Comparison of ENCODE assay signal across 27 cellular contexts in the genomic region with DNA sequence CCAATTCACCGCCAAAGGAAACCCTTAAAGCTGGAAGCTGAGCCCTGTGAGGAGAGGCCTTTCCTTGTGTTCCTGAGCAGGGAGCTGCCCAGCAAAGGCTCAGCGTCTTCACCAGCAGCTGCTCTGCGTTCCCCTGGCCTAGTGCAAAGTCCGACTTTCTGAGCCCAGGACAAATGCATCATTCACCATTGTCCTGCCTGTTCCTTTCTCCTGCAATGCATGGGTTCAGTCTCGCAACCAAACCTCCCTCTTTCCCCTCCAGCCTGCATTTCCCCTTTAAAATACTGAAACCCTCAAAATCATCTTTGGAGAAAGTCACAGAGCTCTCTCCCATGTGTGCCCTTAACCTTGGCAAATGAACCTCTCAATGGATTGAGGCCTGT. TPM values are rescaled to one million over a fixed set of nuclear protein-coding genes. Genes with fewer than 3 reads are reported as not detected.
DNase-seq lines count a peak whose midpoint lies in the region; ATAC-seq, FAIRE-seq and TF ChIP-seq lines count a peak whose summit lies in the region.
"Had no signal": no experiment of that assay in that cellular context is flagged by ENCODE, and none has a peak within 500 bp of the region (broad histone marks: within the 10 kb centered on the region; RNA-seq: fewer than 3 reads in every experiment).

No MANE protein-coding gene starts in this region.

- H3K27ac ChIP-seq in HepG2 (ENCODE audit: extremely low read length, insufficient read depth, low read length), result peak overlapping the region; percentile 49
- H3K27ac ChIP-seq in right lobe of liver, result no peak overlapping the region
- H3K27ac ChIP-seq in Peyer's patch, result no peak overlapping the region
- no peak overlapping the region for H3K27ac ChIP-seq in kidney (ENCODE audit: low read depth in 2 of 2, low read length in 2 of 2)
- H3K27ac ChIP-seq in H9 (ENCODE audit: insufficient read length, low read depth, low read length), result no peak overlapping the region
- H3K27ac ChIP-seq: adrenal gland, C4-2B, ovary, SJCRH30 had no signal

- no peaks in the 10 kb centered on the region; a peak in 1 of 5 replicates for H3K27me3 ChIP-seq in HepG2 (ENCODE audit: control insufficient read depth in 1 of 2, insufficient read depth in 2 of 2, low read length in 2 of 2)
- no peaks in the 10 kb centered on the region for H3K27me3 ChIP-seq in right lobe of liver
- no peaks in the 10 kb centered on the region for H3K27me3 ChIP-seq in Peyer's patch
- no peaks in the 10 kb centered on the region for H3K27me3 ChIP-seq in H9 (ENCODE audit: insufficient read depth, low read length)
- H3K27me3 ChIP-seq: adrenal gland, ovary, SJCRH30 had no signal

- in situ Hi-C loops in HepG2 (cut with HindIII; ENCODE audit: extremely low pct_ligation_motif_present, low pct_unique_long_range_greater_than_20kb), result no loop called here

- no peak overlapping the region for H3K56ac ChIP-seq in H9 (ENCODE audit: insufficient read length, low read depth, low read length)

- CTCF ChIA-PET in HepG2 (lab: Yijun Ruan, JAX; ENCODE audit: low intra/inter-chr PET ratio, low total read pairs), result no interaction called here

- no peak overlapping the region for H3K4ac ChIP-seq in H9 (ENCODE audit: low read depth, low read length)

- H3K4me1 Mint-ChIP-seq in H9 (peaks cover 15 to 26% of the 10 kb centered on the region in 2 experiments), T-helper 17 cell (peaks cover 17% of the 10 kb centered on the region)
- H3K4me1 Mint-ChIP-seq in activated T-cell treated with anti-CD3 and anti-CD28 coated beads, Interleukin-2, amount 50 U/mL, for 72 hours (ENCODE audit: low read depth), result peaks cover 29% of the 10 kb centered on the region

- TF ChIP-seq EP300 in HepG2 (IDR thresholded peaks at IDR 0.05; ENCODE audit: low read depth in 2 of 2, low read length in 2 of 2) (0 out of 4 replicates have a peak, but pooled peaks of 1 of the 2 experiments have one; percentile 16), HepG2 (CRISPR knock-in tag; IDR thresholded peaks at IDR 0.05; ENCODE audit: borderline replicate concordance) (no peak)

- H3K9ac ChIP-seq in HepG2 (ENCODE audit: insufficient read depth, low read depth, low read length), result peak overlapping the region; percentile 52; the same call in 1 of the 2 replicates
- H3K9ac ChIP-seq in kidney (ENCODE audit: low read length in 2 of 2), result no peak overlapping the region
- H3K9ac ChIP-seq in H9 (ENCODE audit: extremely low read depth, insufficient read length, low read length), result no peak overlapping the region

- H3K4me2 ChIP-seq in HepG2 (ENCODE audit: low read depth, low read length) (peak overlapping the region; percentile 60), H9 (ENCODE audit: insufficient read depth, insufficient read length, low read length) (no peak overlapping the region)

- TF ChIP-seq RAD21 in HepG2 (CRISPR knock-in tag; IDR thresholded peaks at IDR 0.05), result no peak

- H3K9me3 ChIP-seq in HepG2 (ENCODE audit: low read length) (no peaks in the 10 kb centered on the region), right lobe of liver (no peaks in the 10 kb centered on the region), Peyer's patch (no peaks in the 10 kb centered on the region), kidney (ENCODE audit: control insufficient read depth in 1 of 2, low read length in 2 of 2) (no peaks in the 10 kb centered on the region), H9 (ENCODE audit: control insufficient read depth, low read depth, low read length) (no peaks in the 10 kb centered on the region), T-helper 17 cell (ENCODE audit: control insufficient read depth, low read length, poor library complexity, severe bottlenecking) (no peaks in the 10 kb centered on the region)
- H3K9me3 ChIP-seq: adrenal gland, ovary, SJCRH30 had no signal

- H3K18ac ChIP-seq in H9 (ENCODE audit: insufficient read length, low read depth, low read length), result no peak overlapping the region

- H3T11ph ChIP-seq in H9 (ENCODE audit: low read length), result no peak overlapping the region

- peaks cover 3% of the 10 kb centered on the region; the same call in 1 of the 2 replicates for H3K27me3 Mint-ChIP-seq in H9 (ENCODE audit: low read depth)
- H3K27me3 Mint-ChIP-seq in T-helper 17 cell, result no peaks in the 10 kb centered on the region
- H3K27me3 Mint-ChIP-seq in activated T-cell treated with anti-CD3 and anti-CD28 coated beads, Interleukin-2, amount 50 U/mL, for 72 hours (ENCODE audit: low read depth), result peaks cover 4% of the 10 kb centered on the region

- no TSS peak for BruUV-seq in HepG2 (replicated peaks; lab: Mats Ljungman, UMichigan)

- H3K36me3 Mint-ChIP-seq in H9 (ENCODE audit: insufficient read depth in 1 of 3, low read depth in 3 of 3) (peaks cover 0 to 7% (median 1%) of the 10 kb centered on the region in 3 experiments; a peak in 3 of 7 replicates), T-helper 17 cell (ENCODE audit: low read depth) (no peaks in the 10 kb centered on the region)
- H3K36me3 Mint-ChIP-seq in activated T-cell treated with anti-CD3 and anti-CD28 coated beads, Interleukin-2, amount 50 U/mL, for 72 hours (ENCODE audit: insufficient read depth in 2 of 2), result no peaks in the 10 kb centered on the region

- FAIRE-seq in HepG2 (lab: Jason Lieb, UNC) (peak; percentile 95), kidney (lab: Jason Lieb, UNC) (no peak)
- FAIRE-seq: frontal cortex, GM12892, keratinocyte had no signal

- TF ChIP-seq CTCF in HepG2 (CRISPR knock-in tag; IDR thresholded peaks at IDR 0.05) (no peak), right lobe of liver (IDR thresholded peaks at IDR 0.05) (no peak), Peyer's patch (IDR thresholded peaks at IDR 0.05) (no peak), kidney (IDR thresholded peaks at IDR 0.05; ENCODE audit: borderline replicate concordance, extremely low read depth, insufficient read depth) (no peak), H9 (conservative IDR thresholded peaks at IDR 0.05) (no peak)

- H2BK5ac ChIP-seq in H9 (ENCODE audit: insufficient read length, low read length), result no peak overlapping the region

- POLR2A ChIA-PET in HepG2 (lab: Yijun Ruan, JAX), result interaction anchor here (1.3 kb wide), 1 partner anchor 10 kb away, joined by 8 read pairs; no protein-coding TSS in a partner anchor

- H4K8ac ChIP-seq in H9 (replicated peaks; ENCODE audit: insufficient read length, low read depth, low read length), result no peak overlapping the region

- H3K4me3 Mint-ChIP-seq in H9, result no peak overlapping the region
- H3K4me3 Mint-ChIP-seq in T-helper 17 cell, result no peak overlapping the region
- no peak overlapping the region for H3K4me3 Mint-ChIP-seq in activated T-cell treated with anti-CD3 and anti-CD28 coated beads, Interleukin-2, amount 50 U/mL, for 72 hours
- H3K4me3 Mint-ChIP-seq: stimulated activated naive B cell treated with anti-CD40 and anti-IgM and Interleukin-4, amounts not matched to agents 10 μg/mL and 1 μg/mL and 100 μg/mL, for 72 hours; T-helper 1 cell treated with Interleukin-12 subunit alpha and Interleukin-12 subunit beta and Interleukin-4 antibody, amounts not matched to agents 30 μg/mL and 1 μg/mL, for 36 hours had no signal

- peak overlapping the region in 1 of 3 experiments; percentile 63; a peak in 3 of 7 replicates for H3K27ac Mint-ChIP-seq in H9
- no peak overlapping the region for H3K27ac Mint-ChIP-seq in T-helper 17 cell
- H3K27ac Mint-ChIP-seq in activated T-cell treated with anti-CD3 and anti-CD28 coated beads, Interleukin-2, amount 50 U/mL, for 72 hours, result no peak overlapping the region
- H3K27ac Mint-ChIP-seq: stimulated activated naive B cell treated with anti-CD40 and anti-IgM and Interleukin-4, amounts not matched to agents 10 μg/mL and 1 μg/mL and 100 μg/mL, for 72 hours; T-helper 1 cell treated with Interleukin-12 subunit alpha and Interleukin-12 subunit beta and Interleukin-4 antibody, amounts not matched to agents 30 μg/mL and 1 μg/mL, for 36 hours had no signal

- no peaks in the 10 kb centered on the region for H4K20me1 ChIP-seq in HepG2 (ENCODE audit: insufficient read depth, low read length)
- H4K20me1 ChIP-seq in H9 (ENCODE audit: control insufficient read depth, insufficient read depth, insufficient read length), result no peaks in the 10 kb centered on the region

- no peaks in the 10 kb centered on the region for H3K79me1 ChIP-seq in H9 (ENCODE audit: insufficient read depth, low read depth, low read length, poor library complexity, severe bottlenecking)

- no peak overlapping the region for H2BK12ac ChIP-seq in H9 (ENCODE audit: insufficient read length, low read depth, low read length)

- peaks cover 8% of the 10 kb centered on the region in 2 experiments; a peak in 4 of 5 replicates for H3K9me3 Mint-ChIP-seq in H9
- H3K9me3 Mint-ChIP-seq in activated T-cell treated with anti-CD3 and anti-CD28 coated beads, Interleukin-2, amount 50 U/mL, for 72 hours, result peaks cover 6 to 7% of the 10 kb centered on the region in 2 donors

- peaks cover 74% of the 10 kb centered on the region for H3K4me1 ChIP-seq in HepG2 (ENCODE audit: insufficient read depth, low read length)
- H3K4me1 ChIP-seq in right lobe of liver, result peaks cover 0 to 4% (median 0%) of the 10 kb centered on the region in 4 donors
- peaks cover 0 to 13% (median 7%) of the 10 kb centered on the region in 4 donors for H3K4me1 ChIP-seq in Peyer's patch
- peaks cover 0 to 6% of the 10 kb centered on the region in 2 donors for H3K4me1 ChIP-seq in kidney (ENCODE audit: control insufficient read depth in 1 of 2, insufficient read depth in 1 of 2, low read depth in 1 of 2, low read length in 2 of 2)
- H3K4me1 ChIP-seq in H9 (ENCODE audit: insufficient read depth, low read length), result no peaks in the 10 kb centered on the region
- H3K4me1 ChIP-seq: adrenal gland had no signal

- ATAC-seq in HepG2 (peak; percentile 41), right lobe of liver (no peak), T-helper 17 cell (no peak)
- ATAC-seq in activated T-cell treated with anti-CD3 and anti-CD28 coated beads, Interleukin-2, amount 50 U/mL, for 72 hours (replicated peaks in 1 of 2), result no peak
- ATAC-seq: PC-3; stimulated activated naive B cell treated with anti-CD40 and anti-IgM and Interleukin-4, amounts not matched to agents 10 μg/mL and 1 μg/mL and 100 μg/mL, for 72 hours had no signal

- no peak overlapping the region for H2BK15ac ChIP-seq in H9 (ENCODE audit: low read depth, low read length)

- H3K23me2 ChIP-seq in H9 (ENCODE audit: insufficient read length, low read depth, low read length, poor library complexity, severe bottlenecking), result no peaks in the 10 kb centered on the region

- H3K36me3 ChIP-seq in HepG2 (replicated peaks in 1 of 2; ENCODE audit: control insufficient read depth in 1 of 2, insufficient read depth in 2 of 2, low read length in 2 of 2), result no peaks in the 10 kb centered on the region
- H3K36me3 ChIP-seq in right lobe of liver, result no peaks in the 10 kb centered on the region
- H3K36me3 ChIP-seq in Peyer's patch, result no peaks in the 10 kb centered on the region
- H3K36me3 ChIP-seq in kidney (ENCODE audit: control insufficient read depth in 1 of 2, insufficient read depth in 2 of 2, low read length in 2 of 2), result no peaks in the 10 kb centered on the region
- H3K36me3 ChIP-seq: adrenal gland, ovary, SJCRH30 had no signal

- DNase-seq in HepG2 (ENCODE audit: low spot score) (peak; percentile 81), right lobe of liver (no peak), Peyer's patch (peak in 2 of 3 donors; percentile 65 to 66), kidney (peak; percentile 41), H9 (no peak), NCI-H748 treated with DMSO at 0.1 percent for 48 hours (lab: John Stamatoyannopoulos, UW) (no peak), T-helper 17 cell (no peak)
- no peak for DNase-seq in activated T-cell treated with anti-CD3 and anti-CD28 coated beads, Interleukin-2, amount 50 U/mL, for 72 hours
- DNase-seq: activated CD8-positive, alpha-beta memory T cell treated with anti-CD3 and anti-CD28 coated beads, Interleukin-2, amount 50 U/mL, for 48 hours; activated gamma-delta T cell; adrenal gland; caudate nucleus; DMS153; KBM-7; mammary epithelial cell; NCI-H1092 treated with DMSO at 0.1 percent for 48 hours; NCI-H524 treated with DMSO at 0.1 percent for 48 hours; ovary; PC-3; stimulated activated CD4-positive, alpha-beta T cell treated with anti-CD3 and anti-CD28 coated beads, Interleukin-1b, Interleukin-23, amount 100 ng/mL, for 48 hours; stimulated activated naive B cell treated with anti-CD40 and anti-IgM and Interleukin-4, amounts not matched to agents 10 μg/mL and 1 μg/mL and 100 μg/mL, for 72 hours had no signal

- H3K79me2 ChIP-seq in HepG2 (ENCODE audit: insufficient read depth, low read length), result no peaks in the 10 kb centered on the region
- no peaks in the 10 kb centered on the region for H3K79me2 ChIP-seq in H9 (ENCODE audit: insufficient read depth, low read length)

- no peak overlapping the region for H4K91ac ChIP-seq in H9 (ENCODE audit: insufficient read length, low read depth, low read length)

- H3K23ac ChIP-seq in H9 (ENCODE audit: insufficient read length, low read depth, low read length), result no peak overlapping the region

- H3K14ac ChIP-seq in H9 (ENCODE audit: insufficient read depth, low read length), result no peak overlapping the region

- no peak overlapping the region for H2AK5ac ChIP-seq in H9 (ENCODE audit: insufficient read length, low read length)

- H2BK20ac ChIP-seq in H9 (ENCODE audit: low read depth, low read length, poor library complexity, severe bottlenecking), result no peak overlapping the region

- peak in 1 of 2 experiments; percentile 62; a peak in 2 of 4 replicates for TF ChIP-seq POLR2A in HepG2 (IDR thresholded peaks at IDR 0.05; ENCODE audit: insufficient read depth in 1 of 2, low read depth in 2 of 2, low read length in 2 of 2)
- TF ChIP-seq POLR2A in right lobe of liver (IDR thresholded peaks at IDR 0.05), result no peak
- no peak for TF ChIP-seq POLR2A in Peyer's patch (IDR thresholded peaks at IDR 0.05)

- H2AFZ ChIP-seq in HepG2 (ENCODE audit: low read length), result no peak overlapping the region
- no peak overlapping the region for H2AFZ ChIP-seq in H9 (ENCODE audit: low read length)

- peak overlapping the region in 1 of 3 experiments; percentile 19; a peak in 1 of 6 replicates for H3K4me3 ChIP-seq in HepG2 (replicated peaks in 1 of 3; ENCODE audit: insufficient read depth in 1 of 3, low read depth in 2 of 3, low read length in 3 of 3)
- H3K4me3 ChIP-seq in right lobe of liver, result no peak overlapping the region
- no peak overlapping the region for H3K4me3 ChIP-seq in Peyer's patch
- no peak overlapping the region for H3K4me3 ChIP-seq in kidney (ENCODE audit: low read length in 2 of 2)
- H3K4me3 ChIP-seq: adrenal gland, ovary, SJCRH30 had no signal

- H4K5ac ChIP-seq in H9 (ENCODE audit: insufficient read length, low read depth, low read length), result no peak overlapping the region

- no peak overlapping the region for H2BK120ac ChIP-seq in H9 (ENCODE audit: low read depth, low read length, poor library complexity, severe bottlenecking)

- intact Hi-C loops in HepG2 (cut with micrococcal nuclease; ENCODE audit: unreplicated experiment) (no loop called here), right lobe of liver (cut with DNase I) (no loop called here), kidney (cut with DNase I) (no loop called here)

- 7% methylated on average over 3 of the region's 5 CpGs for WGBS in HepG2 (ENCODE audit: low lambda C conversion rate)
- WGBS in right lobe of liver (ENCODE audit: insufficient coverage, low coverage, low lambda C conversion rate, missing lambda C conversion rate), result 40% methylated on average over 1 of the region's 5 CpGs
- no CpG with 5 or more reads among the region's 5 CpGs for WGBS in H9 (ENCODE audit: extremely low coverage, insufficient read length, low lambda C conversion rate)

RNA-seq across cellular contexts. Expression of a gene that starts 12.9 kb away (rescaled TPM):
- total RNA-seq in HepG2 (2016; rRNA removed; fragmentation: Illumina TruSeq; extraction: Trizol) (0.03 TPM in 1 of 2 replicates, not detected in the other), right lobe of liver (10 to 100 TPM in 1 of 6 experiments, 1 to 10 TPM in 5; 2.5 to 10.4 (median 6.2) TPM), Peyer's patch (10 to 100 TPM in 1 of 4 donors, 1 to 10 TPM in 2, not detected in 1; 1.8 to 17.3 (median 3.5) TPM), kidney (29.3 TPM), H9 (2021) (2.1 and 2.8 TPM in 2 replicates), T-helper 17 cell (1 to 10 TPM in 1 of 2 donors, under 1 TPM in 1; 0.86 to 1.4 TPM)
- total RNA-seq in HepG2 (2016; cell fraction: cytosol; rRNA removed; fragmentation: Illumina TruSeq; extraction: Trizol; ENCODE audit: low read depth), result not detected in 2 replicates
- not detected in 2 replicates for total RNA-seq in HepG2 (2016; cell fraction: insoluble cytoplasmic fraction; rRNA removed; fragmentation: Illumina TruSeq; extraction: Trizol)
- total RNA-seq in HepG2 (2016; cell fraction: membrane; rRNA removed; fragmentation: Illumina TruSeq; extraction: Trizol), result not detected in 2 replicates
- not detected in 2 replicates for total RNA-seq in HepG2 (2016; cell fraction: nucleus; rRNA removed; fragmentation: Illumina TruSeq; extraction: Trizol)
- polyA plus RNA-seq in HepG2 (2011; rRNA removed) (0.01 TPM in 1 of 2 replicates, not detected in the other), kidney (ENCODE audit: insufficient read depth, low read depth, low replicate concordance) (11.9 TPM)
- 0.01 and 0.12 TPM in 2 replicates for polyA plus RNA-seq in HepG2 (2011; cell fraction: cytosol; rRNA removed)
- 0.02 and 0.03 TPM in 2 replicates for polyA plus RNA-seq in HepG2 (2011; cell fraction: nucleus; rRNA removed)
- polyA plus RNA-seq in HepG2 (2012), result 0.11 TPM in 1 of 2 replicates, not detected in the other
- polyA plus RNA-seq in HepG2 (2016; cell fraction: cytosol; fragmentation: Illumina TruSeq; extraction: Trizol; ENCODE audit: low read depth), result not detected in 2 replicates
- not detected in 2 replicates for polyA plus RNA-seq in HepG2 (2016; cell fraction: insoluble cytoplasmic fraction; fragmentation: Illumina TruSeq; extraction: Trizol; ENCODE audit: low read depth)
- polyA plus RNA-seq in HepG2 (2016; cell fraction: membrane; fragmentation: Illumina TruSeq; extraction: Trizol; ENCODE audit: low read depth), result not detected in 2 replicates
- polyA plus RNA-seq in HepG2 (2016; cell fraction: nucleus; fragmentation: Illumina TruSeq; extraction: Trizol; ENCODE audit: insufficient read depth, low read depth), result not detected in 2 replicates
- not detected in 2 replicates for polyA minus RNA-seq in HepG2 (2011; rRNA and poly(A)+ RNA removed; ENCODE audit: low replicate concordance)
- polyA minus RNA-seq in HepG2 (2011; cell fraction: cytosol; rRNA and poly(A)+ RNA removed), result not detected in 2 replicates
- polyA minus RNA-seq in HepG2 (2011; cell fraction: nucleus; rRNA and poly(A)+ RNA removed), result 0.12 and 0.13 TPM in 2 replicates
- 1 to 10 TPM; 1.2 TPM for total RNA-seq in activated T-cell treated with anti-CD3 and anti-CD28 coated beads, Interleukin-2, amount 50 U/mL, for 72 hours
- total RNA-seq: frontal cortex, SJCRH30 had no signal

Comparison
In these comparisons a context has a peak if more than half of its experiments do, and no peak if none do; other contexts are left out.
1. DNase-seq: peak in HepG2 (single experiment), Peyer's patch (2 of 3) and kidney (single experiment); none in right lobe of liver (0 of 3), H9 (single experiment), NCI-H748 treated with DMSO at 0.1 percent for 48 hours (single experiment), T-helper 17 cell (0 of 3) and activated T-cell treated with anti-CD3 and anti-CD28 coated beads, Interleukin-2, amount 50 U/mL, for 72 hours (0 of 2).